8 cellular contexts compared by ENCODE assay signal in the genomic region with DNA sequence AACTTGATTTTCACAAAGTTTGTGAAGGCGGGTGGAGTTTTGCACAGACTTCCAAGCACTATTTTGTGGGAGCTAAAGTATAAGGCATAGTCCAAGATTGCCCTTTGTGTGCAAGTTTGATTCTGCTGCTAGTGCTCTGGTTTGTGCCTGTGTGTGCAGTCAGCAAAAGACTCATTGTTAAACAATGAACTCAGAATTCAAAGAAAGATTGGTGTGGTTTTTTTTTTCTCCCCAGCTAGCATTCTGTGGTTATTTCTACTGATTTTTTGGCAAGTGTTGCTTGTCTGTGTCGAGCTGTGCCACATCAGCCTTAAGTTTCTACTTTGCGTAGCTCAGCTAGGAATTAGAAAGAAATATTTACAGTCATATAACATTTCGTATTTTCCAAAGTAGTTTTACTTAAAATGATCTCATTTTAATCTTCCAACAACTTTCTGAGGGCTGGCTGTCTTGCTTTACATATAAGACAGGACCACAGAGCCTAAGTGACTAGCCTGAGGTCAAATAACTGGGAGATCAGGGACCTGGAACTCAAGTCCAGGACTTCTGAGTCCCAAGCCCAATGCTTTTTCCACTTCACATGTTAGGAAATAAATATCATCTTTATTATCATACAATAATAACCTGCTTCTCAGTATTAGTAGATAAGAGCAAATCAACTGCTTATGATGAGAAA.
A peak's percentile ranks its signal among the peaks of the same experiment; 100 is the strongest.
DNase-seq lines count a peak whose midpoint lies in the region; ATAC-seq and TF ChIP-seq lines count a peak whose summit lies in the region.

No MANE protein-coding gene starts in this region.

- H3K9me3 Mint-ChIP-seq in activated naive CD4-positive, alpha-beta T cell treated with anti-CD3 and anti-CD28 coated beads for 36 hours = no peaks in the 10 kb centered on the region
- H3K9me3 Mint-ChIP-seq in immature natural killer cell = no peaks in the 10 kb centered on the region

- H3K4me3 ChIP-seq in WI38 (ENCODE audit: low read depth, low read length) (peak overlapping the region; percentile 33), thoracic aorta (peak overlapping the region; percentile 10)

- H3K27me3 ChIP-seq in thoracic aorta (replicated peaks; ENCODE audit: insufficient read depth) = no peaks in the 10 kb centered on the region

- no peaks in the 10 kb centered on the region for H3K9me3 ChIP-seq in thoracic aorta

- H3K27me3 Mint-ChIP-seq in activated naive CD4-positive, alpha-beta T cell treated with anti-CD3 and anti-CD28 coated beads for 36 hours (ENCODE audit: low read depth) = no peaks in the 10 kb centered on the region
- H3K27me3 Mint-ChIP-seq in immature natural killer cell (ENCODE audit: low read depth in 3 of 3) = no peaks in the 10 kb centered on the region

- H3K36me3 Mint-ChIP-seq in activated naive CD4-positive, alpha-beta T cell treated with anti-CD3 and anti-CD28 coated beads for 36 hours (ENCODE audit: low read depth) = peaks cover 3% of the 10 kb centered on the region
- H3K36me3 Mint-ChIP-seq in immature natural killer cell = no peaks in the 10 kb centered on the region

- TF ChIP-seq CTCF in WI38 (IDR thresholded peaks at IDR 0.05; ENCODE audit: low read depth, low read length) = no peak
- no peak for TF ChIP-seq CTCF in thoracic aorta (IDR thresholded peaks at IDR 0.05)

- H3K4me1 Mint-ChIP-seq in activated naive CD4-positive, alpha-beta T cell treated with anti-CD3 and anti-CD28 coated beads for 36 hours (ENCODE audit: low read depth) = peaks cover 58% of the 10 kb centered on the region
- peaks cover 43 to 63% of the 10 kb centered on the region in 2 donors for H3K4me1 Mint-ChIP-seq in immature natural killer cell

- no peak overlapping the region for H3K27ac Mint-ChIP-seq in activated naive CD4-positive, alpha-beta T cell treated with anti-CD3 and anti-CD28 coated beads for 36 hours
- H3K27ac Mint-ChIP-seq in immature natural killer cell = peak overlapping the region; percentile 25 to 78 (median 34)

- DNase-seq in activated naive CD4-positive, alpha-beta T cell treated with anti-CD3 and anti-CD28 coated beads for 36 hours = peak; percentile 13
- DNase-seq in activated naive CD4-positive, alpha-beta T cell (lab: John Stamatoyannopoulos, UW) = no peak
- DNase-seq in immature natural killer cell = peak in 2 of 3 donors; percentile 10 to 27
- no peak for DNase-seq in thoracic aorta (ENCODE audit: low spot score)
- no peak for DNase-seq in cerebellar nuclear complex (lab: John Stamatoyannopoulos, UW)

- CTCF ChIA-PET in activated naive CD4-positive, alpha-beta T cell treated with anti-CD3 and anti-CD28 coated beads for 36 hours (lab: Charles Lee) = no interaction called here

- H3K27ac ChIP-seq in thoracic aorta = peak overlapping the region in 1 of 2 donors; percentile 16

- no peak overlapping the region for H3K4me3 Mint-ChIP-seq in activated naive CD4-positive, alpha-beta T cell treated with anti-CD3 and anti-CD28 coated beads for 36 hours
- H3K4me3 Mint-ChIP-seq in immature natural killer cell = peak overlapping the region; percentile 10 to 65 (median 50)

- ATAC-seq in thoracic aorta (ENCODE audit: insufficient number of reproducible peaks, low FRiP score, low read depth) (peak; percentile 64), HG03520 (IDR thresholded peaks at IDR 0.05; ENCODE audit: unreplicated experiment) (no peak), GM18909 (IDR thresholded peaks at IDR 0.05; ENCODE audit: poor library complexity, unreplicated experiment) (no peak)

- no peaks in the 10 kb centered on the region for H3K36me3 ChIP-seq in thoracic aorta

- intact Hi-C loops in activated naive CD4-positive, alpha-beta T cell treated with anti-CD3 and anti-CD28 coated beads for 36 hours (cut with micrococcal nuclease) = no loop called here

- peaks cover 19 to 40% of the 10 kb centered on the region in 2 donors for H3K4me1 ChIP-seq in thoracic aorta (ENCODE audit: control insufficient read depth in 1 of 2, low read depth in 2 of 2)

Comparison
In these comparisons a context has a peak if more than half of its experiments do, and no peak if none do; other contexts are left out.
1. DNase-seq: peak in activated naive CD4-positive, alpha-beta T cell treated with anti-CD3 and anti-CD28 coated beads for 36 hours (single experiment) and immature natural killer cell (2 of 3); none in activated naive CD4-positive, alpha-beta T cell (0 of 4), thoracic aorta (single experiment) and cerebellar nuclear complex (0 of 2).